Comparison of ENCODE assay signal across 1 cellular context in genomic region chr3:48398701-48399386, GRCh38.
TF ChIP-seq lines count a peak whose summit lies in the region.

No MANE protein-coding gene starts in this region.

TF ChIP-seq in K562, 482 proteins besides CTCF, POLR2A, EP300 and RAD21:
- TF ChIP-seq NFXL1 (CRISPR knock-in tag; IDR thresholded peaks at IDR 0.05) (no peak), ESRRA (IDR thresholded peaks at IDR 0.05; ENCODE audit: borderline replicate concordance, low read depth) (0 out of 2 replicates have a peak, but pooled peaks have one; percentile 24)
TF ChIP-seq in K562: peak in this region for 1.
